In genomic region chr11:26477406-26477805, GRCh38 we compare ENCODE assay signal across 8 cellular contexts.
"Had no signal": no experiment of that assay in that cellular context is flagged by ENCODE, and none has a peak within 500 bp of the region (broad histone marks: within the 10 kb centered on the region; RNA-seq: fewer than 3 reads in every experiment).

No MANE protein-coding gene starts in this region.

- H3K9me3 ChIP-seq: HAP-1 had no signal

- H2AFZ ChIP-seq: GM23248 had no signal

- H3K36me3 ChIP-seq: HAP-1 had no signal

- H3K9ac ChIP-seq: GM23248 had no signal

- H3K27ac ChIP-seq: GM23248, HL-60 had no signal

- DNase-seq: GM23248, GOT3, H7, HFFc6 had no signal

- ATAC-seq: HCT116, HepG2 had no signal

- H3K4me3 ChIP-seq: GM23248, HAP-1 had no signal
